ENCODE assay signal across 22 cellular contexts in genomic region chr3:16171825-16172224, GRCh38. TPM values are rescaled to one million over a fixed set of nuclear protein-coding genes. Genes with fewer than 3 reads are reported as not detected.
"Had no signal": no experiment of that assay in that cellular context is flagged by ENCODE, and none has a peak within 500 bp of the region (broad histone marks: within the 10 kb centered on the region; RNA-seq: fewer than 3 reads in every experiment).

No MANE protein-coding gene starts in this region.

- H3K4me3 Mint-ChIP-seq: activated CD4-positive, alpha-beta memory T cell treated with anti-CD3 and anti-CD28 coated beads for 36 hours; activated CD4-positive, alpha-beta T cell treated with anti-CD3 and anti-CD28 coated beads, Interleukin-2, amount 10 ng/mL, durations not matched to agents 7 days and 5 days; activated naive CD4-positive, alpha-beta T cell treated with anti-CD3 and anti-CD28 coated beads, Interleukin-2, amount 10 ng/mL, durations not matched to agents 7 days and 5 days; activated naive CD8-positive, alpha-beta T cell treated with anti-CD3 and anti-CD28 coated beads for 36 hours; activated T-cell treated with anti-CD3 and anti-CD28 coated beads, Interleukin-2, amount 50 U/mL, for 4 hours; T-cell had no signal

- H3K27ac ChIP-seq: SK-N-MC, VCaP had no signal

- H3K27me3 Mint-ChIP-seq: activated naive CD8-positive, alpha-beta T cell treated with anti-CD3 and anti-CD28 coated beads for 36 hours had no signal

- H3K27ac Mint-ChIP-seq: activated CD4-positive, alpha-beta memory T cell treated with anti-CD3 and anti-CD28 coated beads for 36 hours; activated CD4-positive, alpha-beta T cell treated with anti-CD3 and anti-CD28 coated beads, Interleukin-2, amount 10 ng/mL, durations not matched to agents 7 days and 5 days; activated naive CD4-positive, alpha-beta T cell treated with anti-CD3 and anti-CD28 coated beads, Interleukin-2, amount 10 ng/mL, durations not matched to agents 7 days and 5 days; activated naive CD8-positive, alpha-beta T cell treated with anti-CD3 and anti-CD28 coated beads for 36 hours; activated T-helper 2 cell treated with anti-CD3 and anti-CD28 coated beads, Interferon-gamma antibody, Interleukin-2, Interleukin-4, amounts not matched to agents 10 μg/mL and 5 μg/mL and 100 μg/mL, durations not matched to agents 14 hours and 24 hours and 36 hours; T-cell had no signal

- H3K4me3 ChIP-seq: SK-N-MC had no signal

- H3K36me3 Mint-ChIP-seq: activated CD4-positive, alpha-beta memory T cell treated with anti-CD3 and anti-CD28 coated beads for 36 hours; activated naive CD4-positive, alpha-beta T cell treated with anti-CD3 and anti-CD28 coated beads, Interleukin-2, amount 10 ng/mL, durations not matched to agents 7 days and 5 days; activated naive CD8-positive, alpha-beta T cell treated with anti-CD3 and anti-CD28 coated beads for 36 hours; T-cell had no signal

- H3K9me3 Mint-ChIP-seq: activated CD4-positive, alpha-beta memory T cell treated with anti-CD3 and anti-CD28 coated beads for 36 hours; activated CD4-positive, alpha-beta T cell treated with anti-CD3 and anti-CD28 coated beads, Interleukin-2, amount 10 ng/mL, durations not matched to agents 7 days and 5 days; activated naive CD4-positive, alpha-beta T cell treated with anti-CD3 and anti-CD28 coated beads, Interleukin-2, amount 10 ng/mL, durations not matched to agents 7 days and 5 days; activated T-helper 2 cell treated with anti-CD3 and anti-CD28 coated beads, Interferon-gamma antibody, Interleukin-2, Interleukin-4, amounts not matched to agents 10 μg/mL and 5 μg/mL and 100 μg/mL, durations not matched to agents 14 hours and 24 hours and 36 hours; T-cell had no signal

- FAIRE-seq: bronchial epithelial cell had no signal

- DNase-seq: activated CD4-positive, alpha-beta memory T cell treated with anti-CD3 and anti-CD28 coated beads for 36 hours; activated CD4-positive, alpha-beta T cell treated with anti-CD3 and anti-CD28 coated beads, Interleukin-2, amount 10 ng/mL, durations not matched to agents 7 days and 5 days; activated CD4-positive, CD25-positive, alpha-beta regulatory T cell; activated CD8-positive, alpha-beta memory T cell treated with anti-CD3 and anti-CD28 coated beads for 24 hours; activated gamma-delta T cell treated with Interleukin-2 at 50 U/mL for 16 hours; activated naive CD4-positive, alpha-beta T cell treated with anti-CD3 and anti-CD28 coated beads, Interleukin-2, amount 10 ng/mL, durations not matched to agents 7 days and 5 days; activated naive CD8-positive, alpha-beta T cell treated with anti-CD3 and anti-CD28 coated beads for 36 hours; activated T-cell treated with anti-CD3 and anti-CD28 coated beads, Interleukin-2, amount 50 U/mL, for 4 hours; central memory CD4-positive, alpha-beta T cell; NCI-H1694; NCI-H2029 treated with DMSO at 0.1 percent for 48 hours; NCI-H510A; NK-92 treated with Interleukin-12 subunit alpha and Interleukin-12 subunit beta, amount 100 ng/mL, for 24 hours; OCI-M1; RPMI8226; T-cell; T-helper 2 cell; T1000 had no signal

- H3K4me1 Mint-ChIP-seq: activated CD4-positive, alpha-beta T cell treated with anti-CD3 and anti-CD28 coated beads, Interleukin-2, amount 10 ng/mL, durations not matched to agents 7 days and 5 days; activated naive CD4-positive, alpha-beta T cell treated with anti-CD3 and anti-CD28 coated beads, Interleukin-2, amount 10 ng/mL, durations not matched to agents 7 days and 5 days; activated naive CD8-positive, alpha-beta T cell treated with anti-CD3 and anti-CD28 coated beads for 36 hours; T-cell had no signal

RNA-seq across cellular contexts. Expression of gene GALNT15, which starts 2.7 kb away (rescaled TPM):
- total RNA-seq: activated CD4-positive, alpha-beta memory T cell treated with anti-CD3 and anti-CD28 coated beads for 36 hours; activated CD4-positive, alpha-beta T cell treated with anti-CD3 and anti-CD28 coated beads, Interleukin-2, amount 10 ng/mL, durations not matched to agents 7 days and 5 days; activated naive CD8-positive, alpha-beta T cell treated with anti-CD3 and anti-CD28 coated beads for 36 hours; activated T-cell treated with anti-CD3 and anti-CD28 coated beads, Interleukin-2, amount 50 U/mL, for 4 hours; activated T-helper 2 cell treated with anti-CD3 and anti-CD28 coated beads, Interferon-gamma antibody, Interleukin-2, Interleukin-4, amounts not matched to agents 10 μg/mL and 5 μg/mL and 100 μg/mL, durations not matched to agents 14 hours and 24 hours and 36 hours had no signal
